ENCODE assay signal across 13 cellular contexts in genomic region chr2:106205488-106205887, GRCh38.
"Had no signal": no experiment of that assay in that cellular context is flagged by ENCODE, and none has a peak within 500 bp of the region (broad histone marks: within the 10 kb centered on the region; RNA-seq: fewer than 3 reads in every experiment).

No MANE protein-coding gene starts in this region.

- H3K27me3 Mint-ChIP-seq: activated naive CD8-positive, alpha-beta T cell had no signal

- H3K27ac Mint-ChIP-seq: activated naive CD8-positive, alpha-beta T cell; mesothelial cell of epicardium had no signal

- H3K4me3 Mint-ChIP-seq: activated naive CD8-positive, alpha-beta T cell; activated T-cell treated with anti-CD3 and anti-CD28 coated beads, Interleukin-2, amount 50 U/mL, for 4 hours; mesothelial cell of epicardium had no signal

- H3K36me3 Mint-ChIP-seq: mesothelial cell of epicardium had no signal

- ATAC-seq: esophagus mucosa, lower lobe of right lung had no signal

- DNase-seq: activated gamma-delta T cell; activated T-cell treated with anti-CD3 and anti-CD28 coated beads, Interleukin-2, amount 50 U/mL, for 4 hours; anterior cingulate cortex; hippocampal formation; kidney glomerular epithelial cell; lower lobe of right lung; stimulated activated CD4-positive, alpha-beta T cell treated with anti-CD3 and anti-CD28 coated beads, Interleukin-4, amount 100 ng/mL, for 1 hour; stimulated activated CD8-positive, alpha-beta memory T cell treated with anti-CD3 and anti-CD28 coated beads, Interleukin-4, amount 100 ng/mL, for 48 hours; stomach; uterus had no signal
